14 cellular contexts compared by ENCODE assay signal in the genomic region with DNA sequence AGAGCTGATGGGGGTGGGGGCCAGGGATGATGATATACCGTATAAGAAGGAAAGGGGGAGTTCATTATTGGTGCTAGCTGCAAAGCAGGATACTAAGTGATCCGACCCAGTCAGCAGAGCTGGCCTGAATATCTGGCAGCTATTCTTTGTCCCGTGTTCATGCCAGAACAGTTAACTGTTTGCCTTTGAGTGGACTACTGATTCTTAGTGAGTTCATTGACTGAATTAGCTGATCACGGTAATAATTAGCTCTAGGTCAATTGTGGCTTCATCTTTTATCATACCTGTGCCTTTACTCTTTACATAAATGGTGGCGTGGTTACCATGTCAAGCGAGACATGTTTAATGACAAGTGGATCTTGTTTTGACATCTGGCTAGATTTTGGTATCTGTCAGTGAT. TPM values are rescaled to one million over a fixed set of nuclear protein-coding genes. Genes with fewer than 3 reads are reported as not detected.
DNase-seq lines count a peak whose midpoint lies in the region; ATAC-seq lines count a peak whose summit lies in the region.
"Had no signal": no experiment of that assay in that cellular context is flagged by ENCODE, and none has a peak within 500 bp of the region (broad histone marks: within the 10 kb centered on the region; RNA-seq: fewer than 3 reads in every experiment).

No MANE protein-coding gene starts in this region.

- no peaks in the 10 kb centered on the region for H3K9me3 Mint-ChIP-seq in activated T-cell treated with anti-CD3 and anti-CD28 coated beads, Interleukin-2, amount 50 U/mL, for 72 hours
- no peaks in the 10 kb centered on the region for H3K9me3 Mint-ChIP-seq in activated T-helper 1 cell treated with anti-CD3 and anti-CD28 coated beads, Interleukin-12 subunit alpha, Interleukin-12 subunit beta, Interleukin-2, Interleukin-4 antibody, amounts not matched to agents 30 ng/mL and 10 ng/mL and 1 ng/mL, durations not matched to agents 14 hours and 24 hours and 36 hours
- H3K9me3 Mint-ChIP-seq in immature natural killer cell, result no peaks in the 10 kb centered on the region
- no peaks in the 10 kb centered on the region for H3K9me3 Mint-ChIP-seq in stimulated activated effector memory CD8-positive, alpha-beta T cell treated with anti-CD3 and anti-CD28 coated beads, Interleukin-12 subunit alpha, Interleukin-12 subunit beta, amount 100 ng/mL, for 72 hours

- H3K4me1 Mint-ChIP-seq in activated T-cell treated with anti-CD3 and anti-CD28 coated beads, Interleukin-2, amount 50 U/mL, for 72 hours (ENCODE audit: low read depth), result peaks cover 86% of the 10 kb centered on the region
- H3K4me1 Mint-ChIP-seq in activated T-helper 1 cell treated with anti-CD3 and anti-CD28 coated beads, Interleukin-12 subunit alpha, Interleukin-12 subunit beta, Interleukin-2, Interleukin-4 antibody, amounts not matched to agents 30 ng/mL and 10 ng/mL and 1 ng/mL, durations not matched to agents 14 hours and 24 hours and 36 hours (ENCODE audit: low read depth), result peaks cover 69% of the 10 kb centered on the region
- peaks cover 57 to 69% of the 10 kb centered on the region in 2 donors for H3K4me1 Mint-ChIP-seq in immature natural killer cell
- peaks cover 57% of the 10 kb centered on the region for H3K4me1 Mint-ChIP-seq in stimulated activated effector memory CD8-positive, alpha-beta T cell treated with anti-CD3 and anti-CD28 coated beads, Interleukin-12 subunit alpha, Interleukin-12 subunit beta, amount 100 ng/mL, for 72 hours

- ATAC-seq in activated T-cell treated with anti-CD3 and anti-CD28 coated beads, Interleukin-2, amount 50 U/mL, for 72 hours (replicated peaks in 1 of 2), result no peak
- no peak for ATAC-seq in stimulated activated effector memory CD8-positive, alpha-beta T cell treated with anti-CD3 and anti-CD28 coated beads, Interleukin-12 subunit alpha, Interleukin-12 subunit beta, amount 100 ng/mL, for 72 hours
- ATAC-seq in HG02981 (IDR thresholded peaks at IDR 0.05; ENCODE audit: unreplicated experiment) (no peak), HG02884 (IDR thresholded peaks at IDR 0.05; ENCODE audit: unreplicated experiment) (no peak), HG03139 (IDR thresholded peaks at IDR 0.05; ENCODE audit: unreplicated experiment) (no peak)

- peak overlapping the region; percentile 88 for H3K27ac Mint-ChIP-seq in activated T-cell treated with anti-CD3 and anti-CD28 coated beads, Interleukin-2, amount 50 U/mL, for 72 hours
- H3K27ac Mint-ChIP-seq in activated T-helper 1 cell treated with anti-CD3 and anti-CD28 coated beads, Interleukin-12 subunit alpha, Interleukin-12 subunit beta, Interleukin-2, Interleukin-4 antibody, amounts not matched to agents 30 ng/mL and 10 ng/mL and 1 ng/mL, durations not matched to agents 14 hours and 24 hours and 36 hours, result peak overlapping the region; percentile 31
- H3K27ac Mint-ChIP-seq in immature natural killer cell, result peak overlapping the region; percentile 15 to 74 (median 60)
- peak overlapping the region; percentile 74 for H3K27ac Mint-ChIP-seq in stimulated activated effector memory CD8-positive, alpha-beta T cell treated with anti-CD3 and anti-CD28 coated beads, Interleukin-12 subunit alpha, Interleukin-12 subunit beta, amount 100 ng/mL, for 72 hours

- DNase-seq in activated T-cell treated with anti-CD3 and anti-CD28 coated beads, Interleukin-2, amount 50 U/mL, for 72 hours, result no peak
- DNase-seq in activated T-cell treated with anti-CD3 and anti-CD28 coated beads, Interleukin-2, amount 50 U/mL, for 48 hours, result no peak
- DNase-seq in activated T-helper 1 cell treated with anti-CD3 and anti-CD28 coated beads, Interleukin-12 subunit alpha, Interleukin-12 subunit beta, Interleukin-2, Interleukin-4 antibody, amounts not matched to agents 30 ng/mL and 10 ng/mL and 1 ng/mL, durations not matched to agents 14 hours and 24 hours and 36 hours (ENCODE audit: low spot score), result no peak
- no peak for DNase-seq in immature natural killer cell
- DNase-seq in stimulated activated effector memory CD8-positive, alpha-beta T cell treated with anti-CD3 and anti-CD28 coated beads, Interleukin-12 subunit alpha, Interleukin-12 subunit beta, amount 100 ng/mL, for 72 hours (ENCODE audit: low spot score in 2 of 2), result no peak
- DNase-seq: activated CD8-positive, alpha-beta memory T cell treated with anti-CD3 and anti-CD28 coated beads, Interleukin-2, amount 50 U/mL, for 48 hours; DMS79 treated with DMSO at 0.1 percent for 48 hours; H7; NCI-H1105; NCI-H524; stimulated activated CD4-positive, alpha-beta T cell treated with anti-CD3 and anti-CD28 coated beads, Interleukin-2, amount 100 ng/mL, for 24 hours had no signal

- intact Hi-C loops in activated T-helper 1 cell treated with anti-CD3 and anti-CD28 coated beads, Interleukin-12 subunit alpha, Interleukin-12 subunit beta, Interleukin-2, Interleukin-4 antibody, amounts not matched to agents 30 ng/mL and 10 ng/mL and 1 ng/mL, durations not matched to agents 14 hours and 24 hours and 36 hours (cut with micrococcal nuclease), result no loop called here

- H3K36me3 Mint-ChIP-seq in activated T-cell treated with anti-CD3 and anti-CD28 coated beads, Interleukin-2, amount 50 U/mL, for 72 hours (ENCODE audit: insufficient read depth in 2 of 2), result peaks cover 31 to 58% of the 10 kb centered on the region in 2 donors
- H3K36me3 Mint-ChIP-seq in activated T-helper 1 cell treated with anti-CD3 and anti-CD28 coated beads, Interleukin-12 subunit alpha, Interleukin-12 subunit beta, Interleukin-2, Interleukin-4 antibody, amounts not matched to agents 30 ng/mL and 10 ng/mL and 1 ng/mL, durations not matched to agents 14 hours and 24 hours and 36 hours (ENCODE audit: low read depth), result peaks cover 73% of the 10 kb centered on the region
- peaks cover 10 to 52% (median 34%) of the 10 kb centered on the region in 3 donors for H3K36me3 Mint-ChIP-seq in immature natural killer cell
- peaks cover 98% of the 10 kb centered on the region for H3K36me3 Mint-ChIP-seq in stimulated activated effector memory CD8-positive, alpha-beta T cell treated with anti-CD3 and anti-CD28 coated beads, Interleukin-12 subunit alpha, Interleukin-12 subunit beta, amount 100 ng/mL, for 72 hours

- peak overlapping the region; percentile 31 to 100 for H3K4me3 Mint-ChIP-seq in activated T-cell treated with anti-CD3 and anti-CD28 coated beads, Interleukin-2, amount 50 U/mL, for 72 hours
- peak overlapping the region; percentile 17 for H3K4me3 Mint-ChIP-seq in activated T-helper 1 cell treated with anti-CD3 and anti-CD28 coated beads, Interleukin-12 subunit alpha, Interleukin-12 subunit beta, Interleukin-2, Interleukin-4 antibody, amounts not matched to agents 30 ng/mL and 10 ng/mL and 1 ng/mL, durations not matched to agents 14 hours and 24 hours and 36 hours
- no peak overlapping the region for H3K4me3 Mint-ChIP-seq in immature natural killer cell
- H3K4me3 Mint-ChIP-seq in stimulated activated effector memory CD8-positive, alpha-beta T cell treated with anti-CD3 and anti-CD28 coated beads, Interleukin-12 subunit alpha, Interleukin-12 subunit beta, amount 100 ng/mL, for 72 hours, result peak overlapping the region; percentile 84

- H3K27me3 Mint-ChIP-seq in activated T-cell treated with anti-CD3 and anti-CD28 coated beads, Interleukin-2, amount 50 U/mL, for 72 hours (ENCODE audit: low read depth), result no peaks in the 10 kb centered on the region
- no peaks in the 10 kb centered on the region for H3K27me3 Mint-ChIP-seq in activated T-helper 1 cell treated with anti-CD3 and anti-CD28 coated beads, Interleukin-12 subunit alpha, Interleukin-12 subunit beta, Interleukin-2, Interleukin-4 antibody, amounts not matched to agents 30 ng/mL and 10 ng/mL and 1 ng/mL, durations not matched to agents 14 hours and 24 hours and 36 hours (ENCODE audit: insufficient read depth)
- peaks cover 0 to 4% (median 4%) of the 10 kb centered on the region in 3 donors for H3K27me3 Mint-ChIP-seq in immature natural killer cell (ENCODE audit: low read depth in 3 of 3)

RNA-seq across cellular contexts. Expression of a gene that starts 5.3 kb away (rescaled TPM):
- total RNA-seq in activated T-cell treated with anti-CD3 and anti-CD28 coated beads, Interleukin-2, amount 50 U/mL, for 72 hours, result 100 to 1,000 TPM; 581 to 729 TPM
- total RNA-seq in activated T-helper 1 cell treated with anti-CD3 and anti-CD28 coated beads, Interleukin-12 subunit alpha, Interleukin-12 subunit beta, Interleukin-2, Interleukin-4 antibody, amounts not matched to agents 30 ng/mL and 10 ng/mL and 1 ng/mL, durations not matched to agents 14 hours and 24 hours and 36 hours, result 718 and 719 TPM in 2 replicates
- 10 to 100 TPM; 15.8 to 27.9 (median 17.3) TPM for polyA plus RNA-seq in immature natural killer cell

RNA-seq across cellular contexts. Expression of a gene that starts 39.0 kb away (rescaled TPM):
- 10 to 100 TPM; 24.2 to 28.7 TPM for total RNA-seq in activated T-cell treated with anti-CD3 and anti-CD28 coated beads, Interleukin-2, amount 50 U/mL, for 72 hours
- total RNA-seq in activated T-helper 1 cell treated with anti-CD3 and anti-CD28 coated beads, Interleukin-12 subunit alpha, Interleukin-12 subunit beta, Interleukin-2, Interleukin-4 antibody, amounts not matched to agents 30 ng/mL and 10 ng/mL and 1 ng/mL, durations not matched to agents 14 hours and 24 hours and 36 hours, result 11.6 and 12.4 TPM in 2 replicates
- 1 to 10 TPM; 1.3 to 2.3 (median 2.2) TPM for polyA plus RNA-seq in immature natural killer cell

Comparison
In these comparisons a context has a peak if more than half of its experiments do, and no peak if none do; other contexts are left out.
1. H3K27ac Mint-ChIP-seq: peak in every context shown above with its lines; median percentile 88 in activated T-cell treated with anti-CD3 and anti-CD28 coated beads, Interleukin-2, amount 50 U/mL, for 72 hours; 74 in stimulated activated effector memory CD8-positive, alpha-beta T cell treated with anti-CD3 and anti-CD28 coated beads, Interleukin-12 subunit alpha, Interleukin-12 subunit beta, amount 100 ng/mL, for 72 hours; 60 in immature natural killer cell; 31 in activated T-helper 1 cell treated with anti-CD3 and anti-CD28 coated beads, Interleukin-12 subunit alpha, Interleukin-12 subunit beta, Interleukin-2, Interleukin-4 antibody, amounts not matched to agents 30 ng/mL and 10 ng/mL and 1 ng/mL, durations not matched to agents 14 hours and 24 hours and 36 hours.
2. H3K4me3 Mint-ChIP-seq: peak in activated T-cell treated with anti-CD3 and anti-CD28 coated beads, Interleukin-2, amount 50 U/mL, for 72 hours (2 of 2), activated T-helper 1 cell treated with anti-CD3 and anti-CD28 coated beads, Interleukin-12 subunit alpha, Interleukin-12 subunit beta, Interleukin-2, Interleukin-4 antibody, amounts not matched to agents 30 ng/mL and 10 ng/mL and 1 ng/mL, durations not matched to agents 14 hours and 24 hours and 36 hours (single experiment) and stimulated activated effector memory CD8-positive, alpha-beta T cell treated with anti-CD3 and anti-CD28 coated beads, Interleukin-12 subunit alpha, Interleukin-12 subunit beta, amount 100 ng/mL, for 72 hours (single experiment); none in immature natural killer cell (0 of 5).